2 cellular contexts compared by ENCODE assay signal in the genomic region with DNA sequence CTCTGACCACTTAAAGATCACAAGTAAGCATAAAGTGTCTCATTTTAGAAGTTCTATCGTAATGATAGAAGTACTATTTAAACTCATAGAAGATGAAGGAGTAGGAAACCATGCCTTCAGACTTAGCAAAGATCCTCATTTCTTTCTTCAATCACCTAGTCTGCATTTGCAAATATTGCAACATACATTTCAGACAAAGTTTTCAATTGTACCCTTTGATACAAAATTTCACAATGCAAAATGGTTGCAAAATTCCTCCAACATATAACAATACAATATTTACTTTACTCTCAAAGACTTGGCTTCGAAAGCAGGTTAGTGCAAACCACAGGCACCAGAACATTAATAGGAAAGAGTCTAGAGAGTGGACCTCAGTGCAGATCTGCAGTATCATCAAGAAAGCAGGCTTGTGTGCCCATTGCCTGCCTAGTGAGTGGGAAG.
A peak's percentile ranks its signal among the peaks of the same experiment; 100 is the strongest.
TF ChIP-seq lines count a peak whose summit lies in the region.

No MANE protein-coding gene starts in this region.

TF ChIP-seq in IMR-90, 13 proteins besides CTCF, POLR2A, EP300 and RAD21:
- TF ChIP-seq CEBPB (IDR thresholded peaks at IDR 0.05; ENCODE audit: low read depth, low read length) (peak; percentile 94), SMC3 (IDR thresholded peaks at IDR 0.05; ENCODE audit: low read depth, low read length) (no peak), RCOR1 (IDR thresholded peaks at IDR 0.05; ENCODE audit: insufficient replicate concordance, low read length) (no peak), CHD1 (IDR thresholded peaks at IDR 0.05; ENCODE audit: low read depth, low read length) (no peak), MAFK (IDR thresholded peaks at IDR 0.05; ENCODE audit: low read depth, low read length) (no peak), BHLHE40 (IDR thresholded peaks at IDR 0.05; ENCODE audit: low read depth, low read length) (no peak), MXI1 (IDR thresholded peaks at IDR 0.05; ENCODE audit: borderline replicate concordance, low read depth, low read length) (no peak)

TF ChIP-seq in SK-N-SH, 30 proteins besides CTCF, POLR2A, EP300 and RAD21:
- TF ChIP-seq, protein P1, sequence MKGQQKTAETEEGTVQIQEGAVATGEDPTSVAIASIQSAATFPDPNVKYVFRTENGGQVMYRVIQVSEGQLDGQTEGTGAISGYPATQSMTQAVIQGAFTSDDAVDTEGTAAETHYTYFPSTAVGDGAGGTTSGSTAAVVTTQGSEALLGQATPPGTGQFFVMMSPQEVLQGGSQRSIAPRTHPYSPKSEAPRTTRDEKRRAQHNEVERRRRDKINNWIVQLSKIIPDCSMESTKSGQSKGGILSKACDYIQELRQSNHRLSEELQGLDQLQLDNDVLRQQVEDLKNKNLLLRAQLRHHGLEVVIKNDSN (IDR thresholded peaks at IDR 0.05; ENCODE audit: borderline replicate concordance, low read depth), result no peak
- TF ChIP-seq RXRA (IDR thresholded peaks at IDR 0.05; ENCODE audit: borderline replicate concordance, low read depth) (no peak), TAF1 (IDR thresholded peaks at IDR 0.05; ENCODE audit: borderline replicate concordance, low read depth, low read length) (no peak), SIN3A (IDR thresholded peaks at IDR 0.05; ENCODE audit: borderline replicate concordance, low read depth, low read length) (no peak), EZH2phosphoT487 (IDR thresholded peaks at IDR 0.05; ENCODE audit: borderline replicate concordance, low read depth) (no peak)
- TF ChIP-seq, protein P2, sequence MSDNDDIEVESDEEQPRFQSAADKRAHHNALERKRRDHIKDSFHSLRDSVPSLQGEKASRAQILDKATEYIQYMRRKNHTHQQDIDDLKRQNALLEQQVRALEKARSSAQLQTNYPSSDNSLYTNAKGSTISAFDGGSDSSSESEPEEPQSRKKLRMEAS (IDR thresholded peaks at IDR 0.05; ENCODE audit: low read depth), result 0 out of 2 replicates have a peak, but pooled peaks have one; percentile 11
